8 cellular contexts compared by ENCODE assay signal in the genomic region with DNA sequence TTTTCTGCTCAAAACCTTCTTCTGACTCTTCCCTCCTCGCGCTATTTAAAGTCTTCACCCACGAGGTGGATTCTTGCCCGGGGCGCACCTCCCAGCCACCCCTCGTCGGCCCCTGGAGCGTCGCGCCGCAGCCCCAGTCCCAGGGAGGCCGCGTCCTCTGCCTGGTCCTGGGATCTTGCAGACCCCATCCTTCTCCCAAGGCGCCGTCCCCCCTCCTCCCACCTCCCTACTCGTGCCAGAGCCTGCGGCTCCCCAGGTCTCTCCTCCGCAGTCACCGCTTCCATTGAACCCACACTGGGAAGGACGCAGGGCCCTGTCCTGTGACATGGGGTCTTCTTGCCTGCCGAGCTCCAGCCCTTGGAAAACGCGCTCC. TPM values are rescaled to one million over a fixed set of nuclear protein-coding genes. Genes with fewer than 3 reads are reported as not detected.
DNase-seq lines count a peak whose midpoint lies in the region; ATAC-seq and TF ChIP-seq lines count a peak whose summit lies in the region.

No MANE protein-coding gene starts in this region.

- peaks cover 7% of the 10 kb centered on the region for H3K27me3 Mint-ChIP-seq in endothelial cell (ENCODE audit: unreplicated experiment)

- H3K9me3 ChIP-seq in HAP-1 (no peaks in the 10 kb centered on the region; the same call in 1 of the 2 replicates), mucosa of descending colon (peaks cover 33% of the 10 kb centered on the region)

- peak overlapping the region; percentile 97 for H3K27ac Mint-ChIP-seq in endothelial cell (ENCODE audit: unreplicated experiment)

- no peak for TF ChIP-seq CTCF in RWPE1 (conservative IDR thresholded peaks at IDR 0.05; ENCODE audit: low read depth)
- no peak for TF ChIP-seq CTCF in endothelial cell (IDR thresholded peaks at IDR 0.05; ENCODE audit: unreplicated experiment)
- no peak for TF ChIP-seq CTCF in mucosa of descending colon (IDR thresholded peaks at IDR 0.05)

- peaks cover 10% of the 10 kb centered on the region for H3K4me1 Mint-ChIP-seq in endothelial cell (ENCODE audit: unreplicated experiment)

- in situ Hi-C loops in HAP-1 (cut with MboI; ENCODE audit: low sequenced_read_pairs): no loop called here

- H3K27ac ChIP-seq in RWPE1: peak overlapping the region; percentile 86

- intact Hi-C loops in mucosa of descending colon (cut with DNase I, micrococcal nuclease): no loop called here

- H3K27me3 ChIP-seq in HAP-1 (ENCODE audit: low read depth): no peaks in the 10 kb centered on the region

- DNase-seq in COLO668 (lab: John Stamatoyannopoulos, UW; ENCODE audit: unreplicated experiment) (peak; percentile 22), HAP-1 (ENCODE audit: low spot score in 2 of 2) (peak in 1 of 2 experiments; percentile 19), RWPE1 (ENCODE audit: low spot score) (no peak), endothelial cell (ENCODE audit: low spot score) (peak; percentile 13), mucosa of descending colon (peak; percentile 19 to 54 (median 50)), NCI-H510A treated with DMSO at 0.1 percent for 48 hours (lab: John Stamatoyannopoulos, UW) (no peak), AML-193 (lab: John Stamatoyannopoulos, UW) (no peak), activated gamma-delta T cell treated with Interleukin-2 at 50 U/mL for 16 hours (no peak)

- POLR2A ChIA-PET in RWPE1 (lab: Yijun Ruan, JAX; ENCODE audit: low non-redundant PET): no interaction called here

- H3K4me1 ChIP-seq in HAP-1 (no peaks in the 10 kb centered on the region), mucosa of descending colon (ENCODE audit: low read depth) (peaks cover 9% of the 10 kb centered on the region)

- H3K36me3 ChIP-seq in HAP-1 (replicated peaks) (no peaks in the 10 kb centered on the region), mucosa of descending colon (ENCODE audit: low read depth) (no peaks in the 10 kb centered on the region)

- H3K9me3 Mint-ChIP-seq in endothelial cell (ENCODE audit: unreplicated experiment): no peaks in the 10 kb centered on the region

- ATAC-seq in mucosa of descending colon: peak; percentile 34

- CTCF ChIA-PET in RWPE1 (lab: Yijun Ruan, JAX): no interaction called here

- H3K36me3 Mint-ChIP-seq in endothelial cell (ENCODE audit: low read depth, unreplicated experiment): peaks cover 4% of the 10 kb centered on the region

- peak overlapping the region; percentile 82 for H3K4me3 ChIP-seq in HAP-1
- peak overlapping the region; percentile 54 for H3K4me3 ChIP-seq in mucosa of descending colon

- H3K4me3 Mint-ChIP-seq in endothelial cell (ENCODE audit: unreplicated experiment): peak overlapping the region; percentile 96

RNA-seq across cellular contexts. Expression of gene ZNF808, which starts 0.5 kb away (rescaled TPM):
- total RNA-seq in endothelial cell (ENCODE audit: unreplicated experiment) (22.6 TPM), mucosa of descending colon (10 to 100 TPM; 26.2 to 46.9 (median 46.1) TPM)

RNA-seq across cellular contexts. Expression of gene ZNF701, which starts 42.1 kb away (rescaled TPM):
- total RNA-seq in endothelial cell (ENCODE audit: unreplicated experiment) (18.5 TPM), mucosa of descending colon (10 to 100 TPM; 20.2 to 35.2 (median 27.2) TPM)

Comparison
In these comparisons a context has a peak if more than half of its experiments do, and no peak if none do; other contexts are left out.
1. DNase-seq: peak in COLO668 (single experiment), endothelial cell (single experiment) and mucosa of descending colon (3 of 3); none in RWPE1 (single experiment), NCI-H510A treated with DMSO at 0.1 percent for 48 hours (single experiment), AML-193 (0 of 2) and activated gamma-delta T cell treated with Interleukin-2 at 50 U/mL for 16 hours (single experiment).